Comparison of ENCODE assay signal across 8 cellular contexts in genomic region chr15:25863067-25863967, GRCh38. TPM values are rescaled to one million over a fixed set of nuclear protein-coding genes. Genes with fewer than 3 reads are reported as not detected.
DNase-seq lines count a peak whose midpoint lies in the region; ATAC-seq, FAIRE-seq and TF ChIP-seq lines count a peak whose summit lies in the region.

TSS of gene ATP10A (minus strand) at chr15:25863327. CDS start at chr15:25863096, 231 bp downstream.

- POLR2A ChIA-PET in HepG2 (lab: Yijun Ruan, JAX), result no interaction called here

- H3K27ac ChIP-seq in HepG2 (ENCODE audit: extremely low read length, insufficient read depth, low read length), result no peak within 1 kb of the TSS

- H3K79me2 ChIP-seq in HepG2 (ENCODE audit: insufficient read depth, low read length), result peaks cover 4% of the 10 kb centered on the region

- peak within 1 kb of the TSS; percentile 12 to 64 (median 41); a peak in 4 of 6 replicates for H3K4me3 ChIP-seq in HepG2 (replicated peaks in 1 of 3; ENCODE audit: insufficient read depth in 1 of 3, low read depth in 2 of 3, low read length in 3 of 3)

- CTCF ChIA-PET in HepG2 (lab: Yijun Ruan, JAX; ENCODE audit: low intra/inter-chr PET ratio, low total read pairs), result no interaction called here

- H3K4me1 ChIP-seq in HepG2 (ENCODE audit: insufficient read depth, low read length), result 0 out of 2 replicates have a peak, but pooled peaks cover 5% of the 10 kb centered on the region

- H3K36me3 ChIP-seq in HepG2 (replicated peaks in 1 of 2; ENCODE audit: control insufficient read depth in 1 of 2, insufficient read depth in 2 of 2, low read length in 2 of 2), result no peaks in the 10 kb centered on the region

- H2AFZ ChIP-seq in HepG2 (ENCODE audit: low read length), result no peak within 1 kb of the TSS

- no peaks in the 10 kb centered on the region for H3K9me3 ChIP-seq in HepG2 (ENCODE audit: low read length)

- peak within 1 kb of the TSS; percentile 36; the same call in 1 of the 2 replicates for H3K4me2 ChIP-seq in HepG2 (ENCODE audit: low read depth, low read length)

- H4K20me1 ChIP-seq in HepG2 (ENCODE audit: insufficient read depth, low read length), result no peaks in the 10 kb centered on the region

- H3K27me3 ChIP-seq in HepG2 (ENCODE audit: control insufficient read depth in 1 of 2, insufficient read depth in 2 of 2, low read length in 2 of 2), result peaks cover 0 to 23% of the 10 kb centered on the region in 2 experiments; a peak in 3 of 5 replicates

- BruUV-seq in HepG2 (replicated peaks; lab: Mats Ljungman, UMichigan), result no TSS peak

- TF ChIP-seq RAD21 in HepG2 (CRISPR knock-in tag; IDR thresholded peaks at IDR 0.05), result no peak

- in situ Hi-C loops in Caki2 (cut with HindIII; ENCODE audit: low pct_unique_long_range_greater_than_20kb, low sequenced_read_pairs), result no loop called here
- in situ Hi-C loops in HepG2 (cut with HindIII; ENCODE audit: extremely low pct_ligation_motif_present, low pct_unique_long_range_greater_than_20kb), result no loop called here

- whole genome bisulfite sequencing in HepG2 (ENCODE audit: low lambda C conversion rate), result 31% methylated on average over 33 of the region's 93 CpGs

- DNase-seq in Caki2 (ENCODE audit: low read depth) (peak; percentile 25), cerebellar cortex (ENCODE audit: low spot score) (peak; percentile 24), HepG2 (ENCODE audit: low spot score) (no peak), SW480 (ENCODE audit: low spot score) (no peak), OCI-M1 (lab: John Stamatoyannopoulos, UW) (no peak), Kasumi-1 (lab: John Stamatoyannopoulos, UW) (no peak)
- DNase-seq in stimulated activated CD8-positive, alpha-beta memory T cell treated with anti-CD3 and anti-CD28 coated beads, Interleukin-4, amount 100 ng/mL, for 48 hours, result peak; percentile 67

- ATAC-seq in HepG2, result no peak; the same call in 2 of the 3 replicates

- H3K9ac ChIP-seq in HepG2 (ENCODE audit: insufficient read depth, low read depth, low read length), result peak within 1 kb of the TSS; percentile 43; the same call in 1 of the 2 replicates

- FAIRE-seq in HepG2 (lab: Jason Lieb, UNC), result no peak

- intact Hi-C loops in T-helper 1 cell treated with Interleukin-12 subunit alpha and Interleukin-12 subunit beta and Interleukin-4 antibody, amounts not matched to agents 30 ng/mL and 1 ng/mL, for 36 hours (cut with micrococcal nuclease), result loop anchor here (1.0 to 10.0 kb wide), 4 partner anchors 69 to 425 kb away; partner anchors contain the start of gene UBE3A
- intact Hi-C loops in HepG2 (cut with micrococcal nuclease; ENCODE audit: unreplicated experiment), result no loop called here

- TF ChIP-seq EP300 in HepG2 (IDR thresholded peaks at IDR 0.05; ENCODE audit: low read depth in 2 of 2, low read length in 2 of 2) (no peak), HepG2 (CRISPR knock-in tag; IDR thresholded peaks at IDR 0.05; ENCODE audit: borderline replicate concordance) (no peak)

- no peak for TF ChIP-seq CTCF in HepG2 (CRISPR knock-in tag; IDR thresholded peaks at IDR 0.05)

- TF ChIP-seq POLR2A in HepG2 (IDR thresholded peaks at IDR 0.05; ENCODE audit: insufficient read depth in 1 of 2, low read depth in 2 of 2, low read length in 2 of 2), result no peak

TF ChIP-seq in HepG2, 621 proteins besides CTCF, POLR2A, EP300 and RAD21 (continues in another document):
- no peak for TF ChIP-seq NR2F6 (IDR thresholded peaks at IDR 0.05)
- TF ChIP-seq NR2F6 (CRISPR knock-in tag; IDR thresholded peaks at IDR 0.05), result no peak
- TF ChIP-seq NR1H2 (CRISPR knock-in tag; IDR thresholded peaks at IDR 0.05; ENCODE audit: borderline replicate concordance, low read depth), result no peak
- TF ChIP-seq ARNT (IDR thresholded peaks at IDR 0.05), result no peak
- TF ChIP-seq GTF2F1 (IDR thresholded peaks at IDR 0.05; ENCODE audit: low read length), result no peak
- no peak for TF ChIP-seq HNRNPL (IDR thresholded peaks at IDR 0.05; ENCODE audit: low read depth, low read length)
- no peak for TF ChIP-seq HNRNPLL (IDR thresholded peaks at IDR 0.05; ENCODE audit: low read depth, low read length, poor library complexity, severe bottlenecking)
- TF ChIP-seq FOXA3 (CRISPR knock-in tag; IDR thresholded peaks at IDR 0.05), result no peak
- no peak for TF ChIP-seq MIER3 (CRISPR knock-in tag; IDR thresholded peaks at IDR 0.05; ENCODE audit: borderline replicate concordance)
- TF ChIP-seq MED1 (CRISPR knock-in tag; IDR thresholded peaks at IDR 0.05), result no peak
- no peak for TF ChIP-seq MAFG (CRISPR knock-in tag; IDR thresholded peaks at IDR 0.05)
- TF ChIP-seq MBNL3 (CRISPR knock-in tag; conservative IDR thresholded peaks at IDR 0.05), result no peak
- TF ChIP-seq ZBTB33 (CRISPR knock-in tag; IDR thresholded peaks at IDR 0.05), result no peak
- no peak for TF ChIP-seq ZFP91 (CRISPR knock-in tag; IDR thresholded peaks at IDR 0.05; ENCODE audit: borderline replicate concordance)
- TF ChIP-seq ZNF619 (CRISPR knock-in tag; IDR thresholded peaks at IDR 0.05), result no peak
- TF ChIP-seq PAWR (CRISPR knock-in tag; IDR thresholded peaks at IDR 0.05; ENCODE audit: borderline replicate concordance), result no peak
- TF ChIP-seq ZSCAN21 (CRISPR knock-in tag; IDR thresholded peaks at IDR 0.05; ENCODE audit: borderline replicate concordance), result no peak
- no peak for TF ChIP-seq ZNF792 (CRISPR knock-in tag; IDR thresholded peaks at IDR 0.05)

RNA-seq across cellular contexts. Expression of gene ATP10A, which starts in this region (rescaled TPM):
- total RNA-seq in Caki2 (2014; rRNA removed; shearing (Covaris generic); ENCODE audit: low replicate concordance), result 2.9 and 3.0 TPM in 2 replicates
- 51.9 and 60.2 TPM in 2 replicates for total RNA-seq in T-helper 1 cell treated with Interleukin-12 subunit alpha and Interleukin-12 subunit beta and Interleukin-4 antibody, amounts not matched to agents 30 ng/mL and 1 ng/mL, for 36 hours
- total RNA-seq in HepG2 (2016; rRNA removed; fragmentation: Illumina TruSeq; extraction: Trizol), result 0.36 and 0.58 TPM in 2 replicates
- 0.10 and 0.18 TPM in 2 replicates for total RNA-seq in HepG2 (2016; cell fraction: cytosol; rRNA removed; fragmentation: Illumina TruSeq; extraction: Trizol; ENCODE audit: low read depth)
- total RNA-seq in HepG2 (2016; cell fraction: insoluble cytoplasmic fraction; rRNA removed; fragmentation: Illumina TruSeq; extraction: Trizol), result 0.31 and 0.87 TPM in 2 replicates
- total RNA-seq in HepG2 (2016; cell fraction: membrane; rRNA removed; fragmentation: Illumina TruSeq; extraction: Trizol), result 0.22 and 0.24 TPM in 2 replicates
- total RNA-seq in HepG2 (2016; cell fraction: nucleus; rRNA removed; fragmentation: Illumina TruSeq; extraction: Trizol), result 0.50 and 0.65 TPM in 2 replicates
- 3.3 and 4.2 TPM in 2 replicates for polyA plus RNA-seq in HepG2 (2011; rRNA removed)
- polyA plus RNA-seq in HepG2 (2011; cell fraction: cytosol; rRNA removed), result 1.8 and 3.2 TPM in 2 replicates
- polyA plus RNA-seq in HepG2 (2011; cell fraction: nucleus; rRNA removed), result 6.5 and 9.3 TPM in 2 replicates
- 2.9 and 4.6 TPM in 2 replicates for polyA plus RNA-seq in HepG2 (2012)
- 0.03 and 0.19 TPM in 2 replicates for polyA plus RNA-seq in HepG2 (2016; cell fraction: cytosol; fragmentation: Illumina TruSeq; extraction: Trizol; ENCODE audit: low read depth)
- 0.15 and 0.17 TPM in 2 replicates for polyA plus RNA-seq in HepG2 (2016; cell fraction: insoluble cytoplasmic fraction; fragmentation: Illumina TruSeq; extraction: Trizol; ENCODE audit: low read depth)
- polyA plus RNA-seq in HepG2 (2016; cell fraction: membrane; fragmentation: Illumina TruSeq; extraction: Trizol; ENCODE audit: low read depth), result 0.16 and 0.19 TPM in 2 replicates
- polyA plus RNA-seq in HepG2 (2016; cell fraction: nucleus; fragmentation: Illumina TruSeq; extraction: Trizol; ENCODE audit: insufficient read depth, low read depth), result 0.79 and 1.4 TPM in 2 replicates
- 7.3 TPM in 1 of 2 replicates, not detected in the other for polyA minus RNA-seq in HepG2 (2011; rRNA and poly(A)+ RNA removed; ENCODE audit: low replicate concordance)
- 1.4 and 2.0 TPM in 2 replicates for polyA minus RNA-seq in HepG2 (2011; cell fraction: cytosol; rRNA and poly(A)+ RNA removed)
- 6.1 and 13.8 TPM in 2 replicates for polyA minus RNA-seq in HepG2 (2011; cell fraction: nucleus; rRNA and poly(A)+ RNA removed)

Comparison
In these comparisons a context has a peak if more than half of its experiments do, and no peak if none do; other contexts are left out.
1. RNA of gene ATP10A (total RNA-seq): 51.9 to 60.2 TPM in T-helper 1 cell treated with Interleukin-12 subunit alpha and Interleukin-12 subunit beta and Interleukin-4 antibody, amounts not matched to agents 30 ng/mL and 1 ng/mL, for 36 hours; 2.9 to 3.0 TPM in Caki2 and 0.10 to 0.87 TPM in HepG2; every median in the first group is over 10 times any median in the second.
2. DNase-seq: peak in Caki2 (single experiment), cerebellar cortex (single experiment) and stimulated activated CD8-positive, alpha-beta memory T cell treated with anti-CD3 and anti-CD28 coated beads, Interleukin-4, amount 100 ng/mL, for 48 hours (single experiment); none in HepG2 (single experiment), SW480 (single experiment), OCI-M1 (single experiment) and Kasumi-1 (0 of 2).